In genomic region chr4:165810726-165811125, GRCh38 we compare ENCODE assay signal across 17 cellular contexts.
"Had no signal": no experiment of that assay in that cellular context is flagged by ENCODE, and none has a peak within 500 bp of the region (broad histone marks: within the 10 kb centered on the region; RNA-seq: fewer than 3 reads in every experiment).

No MANE protein-coding gene starts in this region.

- H3K27ac ChIP-seq: body of pancreas, heart left ventricle, left ventricle myocardium inferior, sigmoid colon, suprapubic skin had no signal

- FAIRE-seq: frontal cortex, TTC549 had no signal

- H3K4me1 ChIP-seq: body of pancreas, heart left ventricle, left ventricle myocardium inferior, suprapubic skin had no signal

- H3K36me3 ChIP-seq: heart left ventricle, left ventricle myocardium inferior, sigmoid colon, suprapubic skin had no signal

- H3K4me3 ChIP-seq: body of pancreas, heart left ventricle, left ventricle myocardium inferior, sigmoid colon, suprapubic skin had no signal

- H3K27me3 ChIP-seq: body of pancreas, heart left ventricle, sigmoid colon, suprapubic skin had no signal

- DNase-seq: activated B cell treated with CpG ODN at 0.5 μM for 24 hours; activated CD4-positive, alpha-beta T cell treated with anti-CD3 and anti-CD28 coated beads, Interleukin-2, amount 10 ng/mL, durations not matched to agents 24 days and 14 days; activated CD8-positive, alpha-beta memory T cell treated with anti-CD3 and anti-CD28 coated beads for 24 hours; activated naive CD4-positive, alpha-beta T cell treated with anti-CD3 and anti-CD28 coated beads for 36 hours; body of pancreas; effector memory CD4-positive, alpha-beta T cell; heart left ventricle; islet precursor cell; left ventricle myocardium inferior; sigmoid colon; stimulated activated CD4-positive, alpha-beta T cell treated with anti-CD3 and anti-CD28 coated beads, Interleukin-4, amount 100 ng/mL, for 1 hour; stimulated activated CD8-positive, alpha-beta memory T cell treated with anti-CD3 and anti-CD28 coated beads, Interleukin-4, amount 100 ng/mL, for 48 hours; stimulated activated naive CD8-positive, alpha-beta T cell treated with anti-CD3 and anti-CD28 coated beads, Interleukin-15, Interleukin-2, amounts not matched to agents 100 U/mL and 50 U/mL, for 24 hours; T-helper 17 cell had no signal
